In the genomic region with DNA sequence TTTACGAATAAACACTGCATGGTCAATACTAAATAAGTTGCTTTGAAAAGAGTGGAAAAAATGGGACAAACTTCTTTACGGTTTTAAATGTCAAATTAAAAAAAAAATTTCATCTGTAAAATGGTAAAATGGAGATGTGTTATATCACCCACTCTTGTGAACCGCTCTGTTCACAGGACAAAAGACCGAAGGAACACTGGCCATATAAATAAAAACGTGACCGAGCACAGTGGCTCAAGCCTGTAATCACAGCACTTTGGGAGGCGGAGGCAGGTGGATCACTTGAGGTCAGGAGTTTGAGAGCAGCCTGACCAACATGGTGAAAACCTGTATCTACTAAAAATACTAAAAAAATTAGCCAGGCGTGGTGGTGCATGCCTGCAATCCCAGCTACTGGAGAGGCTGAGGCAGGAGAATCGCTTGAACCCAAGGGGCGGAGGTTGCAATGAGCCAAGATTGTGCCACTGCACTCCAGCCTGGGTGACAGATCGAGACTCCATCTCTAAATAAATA, we compare ENCODE assay signal across 8 cellular contexts. TPM values are rescaled to one million over a fixed set of nuclear protein-coding genes. Genes with fewer than 3 reads are reported as not detected.
A peak's percentile ranks its signal among the peaks of the same experiment; 100 is the strongest.
DNase-seq lines count a peak whose midpoint lies in the region; ATAC-seq and TF ChIP-seq lines count a peak whose summit lies in the region.
"Not testable (repeated sequence)": the region's sequence is repeated elsewhere in the genome, so short reads cannot be mapped to it uniquely, and the experiment has no call there.

No MANE protein-coding gene starts in this region.

- H3K36me3 Mint-ChIP-seq in CD8-positive, alpha-beta T cell; T-cell; activated T-helper 1 cell treated with anti-CD3 and anti-CD28 coated beads, Interleukin-12 subunit alpha, Interleukin-12 subunit beta, Interleukin-2, Interleukin-4 antibody, amounts not matched to agents 30 ng/mL and 10 ng/mL and 1 ng/mL, durations not matched to agents 14 hours and 24 hours and 36 hours (ENCODE audit: low read depth); chondrocyte (ENCODE audit: low read depth); natural killer cell treated with Interleukin-12 subunit alpha and Interleukin-12 subunit beta and Interleukin-15 and Interleukin-18, amount 100 ng/mL, for 72 hours: not testable (repeated sequence)

- DNase-seq in CD8-positive, alpha-beta T cell; T-cell; activated T-helper 1 cell treated with anti-CD3 and anti-CD28 coated beads, Interleukin-12 subunit alpha, Interleukin-12 subunit beta, Interleukin-2, Interleukin-4 antibody, amounts not matched to agents 30 ng/mL and 10 ng/mL and 1 ng/mL, durations not matched to agents 14 hours and 24 hours and 36 hours (ENCODE audit: low spot score); chondrocyte (ENCODE audit: low spot score); kidney epithelial cell (ENCODE audit: low read depth); natural killer cell treated with Interleukin-12 subunit alpha and Interleukin-12 subunit beta and Interleukin-15 and Interleukin-18, amount 100 ng/mL, for 72 hours (ENCODE audit: low spot score): not testable (repeated sequence)
- peak; percentile 54 for DNase-seq in Karpas-422

- intact Hi-C loops in CD8-positive, alpha-beta T cell (cut with DNase I, micrococcal nuclease) = loop anchor here in 1 of 2 experiments (2.0 kb wide), 1 partner anchor 165 kb away; a partner anchor contains a TSS
- intact Hi-C loops in activated T-helper 1 cell treated with anti-CD3 and anti-CD28 coated beads, Interleukin-12 subunit alpha, Interleukin-12 subunit beta, Interleukin-2, Interleukin-4 antibody, amounts not matched to agents 30 ng/mL and 10 ng/mL and 1 ng/mL, durations not matched to agents 14 hours and 24 hours and 36 hours (cut with micrococcal nuclease) = loop anchor here (2.0 to 5.0 kb wide), 3 partner anchors 128 to 309 kb away; a partner anchor contains a TSS

- H3K9me3 ChIP-seq in CD8-positive, alpha-beta T cell (ENCODE audit: low read length); Karpas-422 (ENCODE audit: low read length); subcutaneous abdominal adipose tissue (ENCODE audit: control insufficient read depth in 5 of 5, low read length in 5 of 5): not testable (repeated sequence)

- H3K27ac Mint-ChIP-seq in CD8-positive, alpha-beta T cell = not testable (repeated sequence)
- peak overlapping the region; percentile 82 to 94 for H3K27ac Mint-ChIP-seq in T-cell
- H3K27ac Mint-ChIP-seq in activated T-helper 1 cell treated with anti-CD3 and anti-CD28 coated beads, Interleukin-12 subunit alpha, Interleukin-12 subunit beta, Interleukin-2, Interleukin-4 antibody, amounts not matched to agents 30 ng/mL and 10 ng/mL and 1 ng/mL, durations not matched to agents 14 hours and 24 hours and 36 hours = peak overlapping the region; percentile 32
- peak overlapping the region; percentile 83 for H3K27ac Mint-ChIP-seq in chondrocyte (ENCODE audit: unreplicated experiment)
- peak overlapping the region in 1 of 2 donors; percentile 60 for H3K27ac Mint-ChIP-seq in natural killer cell treated with Interleukin-12 subunit alpha and Interleukin-12 subunit beta and Interleukin-15 and Interleukin-18, amount 100 ng/mL, for 72 hours

- H3K9ac ChIP-seq in Karpas-422 (ENCODE audit: low read length) (peak overlapping the region; percentile 73), subcutaneous abdominal adipose tissue (ENCODE audit: low read length in 5 of 5) (peak overlapping the region in 1 of 5 donors; percentile 7)

- ATAC-seq in CD8-positive, alpha-beta T cell; T-cell (replicated peaks in 1 of 4); natural killer cell treated with Interleukin-12 subunit alpha and Interleukin-12 subunit beta and Interleukin-15 and Interleukin-18, amount 100 ng/mL, for 72 hours: not testable (repeated sequence)

- not testable (repeated sequence) for H3K27me3 Mint-ChIP-seq in CD8-positive, alpha-beta T cell (ENCODE audit: low read depth); T-cell; activated T-helper 1 cell treated with anti-CD3 and anti-CD28 coated beads, Interleukin-12 subunit alpha, Interleukin-12 subunit beta, Interleukin-2, Interleukin-4 antibody, amounts not matched to agents 30 ng/mL and 10 ng/mL and 1 ng/mL, durations not matched to agents 14 hours and 24 hours and 36 hours (ENCODE audit: insufficient read depth); chondrocyte (ENCODE audit: low read depth)
- H3K27me3 Mint-ChIP-seq in natural killer cell treated with Interleukin-12 subunit alpha and Interleukin-12 subunit beta and Interleukin-15 and Interleukin-18, amount 100 ng/mL, for 72 hours = peaks cover 24 to 38% of the 10 kb centered on the region in 2 donors

- H3K9me2 ChIP-seq in Karpas-422 (replicated peaks; ENCODE audit: insufficient read depth, low read length) = not testable (repeated sequence)

- H3K4me3 Mint-ChIP-seq in CD8-positive, alpha-beta T cell = peak overlapping the region; percentile 87
- peak overlapping the region; percentile 89 to 93 (median 90) for H3K4me3 Mint-ChIP-seq in T-cell
- H3K4me3 Mint-ChIP-seq in activated T-helper 1 cell treated with anti-CD3 and anti-CD28 coated beads, Interleukin-12 subunit alpha, Interleukin-12 subunit beta, Interleukin-2, Interleukin-4 antibody, amounts not matched to agents 30 ng/mL and 10 ng/mL and 1 ng/mL, durations not matched to agents 14 hours and 24 hours and 36 hours = peak overlapping the region; percentile 87
- H3K4me3 Mint-ChIP-seq in chondrocyte (ENCODE audit: unreplicated experiment) = peak overlapping the region; percentile 14
- H3K4me3 Mint-ChIP-seq in natural killer cell treated with Interleukin-12 subunit alpha and Interleukin-12 subunit beta and Interleukin-15 and Interleukin-18, amount 100 ng/mL, for 72 hours = peak overlapping the region; percentile 92

- not testable (repeated sequence) for H3K27ac ChIP-seq in CD8-positive, alpha-beta T cell (ENCODE audit: low read depth, low read length); subcutaneous abdominal adipose tissue (ENCODE audit: low read depth, low read length)
- peak overlapping the region; percentile 98 for H3K27ac ChIP-seq in Karpas-422 (ENCODE audit: low read length)

- H3K4me1 ChIP-seq in CD8-positive, alpha-beta T cell (ENCODE audit: insufficient read depth, low read length) = peaks cover 35% of the 10 kb centered on the region
- H3K4me1 ChIP-seq in Karpas-422 (ENCODE audit: low read length) = peaks cover 66% of the 10 kb centered on the region
- peaks cover 0 to 20% (median 0%) of the 10 kb centered on the region in 5 donors for H3K4me1 ChIP-seq in subcutaneous abdominal adipose tissue (ENCODE audit: control insufficient read depth in 5 of 5, insufficient read depth in 5 of 5, low read length in 5 of 5)

- H3K4me1 Mint-ChIP-seq in CD8-positive, alpha-beta T cell (ENCODE audit: low read depth) = peaks cover 56% of the 10 kb centered on the region
- peaks cover 49 to 58% (median 55%) of the 10 kb centered on the region in 3 donors for H3K4me1 Mint-ChIP-seq in T-cell
- H3K4me1 Mint-ChIP-seq in activated T-helper 1 cell treated with anti-CD3 and anti-CD28 coated beads, Interleukin-12 subunit alpha, Interleukin-12 subunit beta, Interleukin-2, Interleukin-4 antibody, amounts not matched to agents 30 ng/mL and 10 ng/mL and 1 ng/mL, durations not matched to agents 14 hours and 24 hours and 36 hours (ENCODE audit: low read depth) = peaks cover 48% of the 10 kb centered on the region
- H3K4me1 Mint-ChIP-seq in chondrocyte (ENCODE audit: low read depth) = peaks cover 40% of the 10 kb centered on the region
- peaks cover 34 to 38% of the 10 kb centered on the region in 2 donors for H3K4me1 Mint-ChIP-seq in natural killer cell treated with Interleukin-12 subunit alpha and Interleukin-12 subunit beta and Interleukin-15 and Interleukin-18, amount 100 ng/mL, for 72 hours (ENCODE audit: low read depth in 2 of 2)

- not testable (repeated sequence) for H3K36me3 ChIP-seq in CD8-positive, alpha-beta T cell (ENCODE audit: insufficient read depth, low read length); Karpas-422 (ENCODE audit: insufficient read depth, low read length); kidney epithelial cell (ENCODE audit: control insufficient read depth, insufficient read depth, low read length); subcutaneous abdominal adipose tissue (ENCODE audit: control insufficient read depth in 5 of 5, insufficient read depth in 5 of 5, low read length in 5 of 5)

- peak overlapping the region; percentile 89 for H3K4me2 ChIP-seq in Karpas-422 (ENCODE audit: low read depth, low read length, poor library complexity, severe bottlenecking)

- TF ChIP-seq CTCF in CD8-positive, alpha-beta T cell (IDR thresholded peaks at IDR 0.05); chondrocyte (IDR thresholded peaks at IDR 0.05); kidney epithelial cell (IDR thresholded peaks at IDR 0.05; ENCODE audit: insufficient read depth, low read length, poor library complexity, severe bottlenecking): not testable (repeated sequence)

- POLR2A ChIA-PET in CD8-positive, alpha-beta T cell (lab: Charles Lee); T-cell (lab: Charles Lee): not testable (repeated sequence)

- not testable (repeated sequence) for H3K9me3 Mint-ChIP-seq in CD8-positive, alpha-beta T cell; T-cell; activated T-helper 1 cell treated with anti-CD3 and anti-CD28 coated beads, Interleukin-12 subunit alpha, Interleukin-12 subunit beta, Interleukin-2, Interleukin-4 antibody, amounts not matched to agents 30 ng/mL and 10 ng/mL and 1 ng/mL, durations not matched to agents 14 hours and 24 hours and 36 hours; chondrocyte (ENCODE audit: low read depth); natural killer cell treated with Interleukin-12 subunit alpha and Interleukin-12 subunit beta and Interleukin-15 and Interleukin-18, amount 100 ng/mL, for 72 hours

- CTCF ChIA-PET in CD8-positive, alpha-beta T cell (lab: Charles Lee) = not testable (repeated sequence)
- CTCF ChIA-PET in T-cell (lab: Charles Lee) = interaction anchor here in 1 of 2 donors (0.7 kb wide), 1 partner anchor 640 kb away, joined by 4 read pairs; no protein-coding TSS in a partner anchor

- 0 out of 2 replicates have a peak overlapping the region, but pooled peaks have one; percentile 39 for H2AFZ ChIP-seq in Karpas-422 (ENCODE audit: low read length)

- not testable (repeated sequence) for H4K20me1 ChIP-seq in Karpas-422 (ENCODE audit: insufficient read depth, low read depth, low read length)

- H3K27me3 ChIP-seq in CD8-positive, alpha-beta T cell (ENCODE audit: insufficient read depth, low read length); Karpas-422 (ENCODE audit: low read length); kidney epithelial cell (ENCODE audit: control insufficient read depth, insufficient read depth, low read length); subcutaneous abdominal adipose tissue (ENCODE audit: control insufficient read depth in 5 of 5, insufficient read depth in 4 of 5, low read length in 5 of 5): not testable (repeated sequence)

- H3K4me3 ChIP-seq in CD8-positive, alpha-beta T cell (ENCODE audit: low read depth, low read length) = peak overlapping the region; percentile 61
- H3K4me3 ChIP-seq in Karpas-422 (ENCODE audit: low read length) = peak overlapping the region; percentile 73
- H3K4me3 ChIP-seq in kidney epithelial cell (ENCODE audit: low read depth, low read length) = peak overlapping the region; percentile 8
- H3K4me3 ChIP-seq in subcutaneous abdominal adipose tissue (ENCODE audit: low read depth in 1 of 5, low read length in 5 of 5) = peak overlapping the region in 3 of 5 donors; percentile 53 to 59 (median 56)

- peaks cover 35% of the 10 kb centered on the region for H3K79me2 ChIP-seq in Karpas-422 (ENCODE audit: low read length)

RNA-seq across cellular contexts. Expression of a gene that starts 8.8 kb away (rescaled TPM):
- 1 to 10 TPM in 1 of 2 experiments, under 1 TPM in 1; 0.79 to 1.1 TPM for total RNA-seq in CD8-positive, alpha-beta T cell
- 15.1 and 21.3 TPM in 2 replicates for total RNA-seq in Karpas-422 (2014; rRNA removed; shearing (Covaris generic); ENCODE audit: low replicate concordance)
- 1 to 10 TPM; 2.2 to 6.8 (median 2.9) TPM for total RNA-seq in T-cell
- total RNA-seq in activated T-helper 1 cell treated with anti-CD3 and anti-CD28 coated beads, Interleukin-12 subunit alpha, Interleukin-12 subunit beta, Interleukin-2, Interleukin-4 antibody, amounts not matched to agents 30 ng/mL and 10 ng/mL and 1 ng/mL, durations not matched to agents 14 hours and 24 hours and 36 hours = 2.0 and 3.0 TPM in 2 replicates
- 0.12 to 0.67 TPM (median 0.44 TPM) in 3 replicates for total RNA-seq in chondrocyte
- total RNA-seq in kidney epithelial cell = 6.5 and 7.3 TPM in 2 replicates
- total RNA-seq in natural killer cell treated with Interleukin-12 subunit alpha and Interleukin-12 subunit beta and Interleukin-15 and Interleukin-18, amount 100 ng/mL, for 72 hours = 1 to 10 TPM; 2.4 to 6.9 TPM

Comparison
In these comparisons a context has a peak if more than half of its experiments do, and no peak if none do; other contexts are left out.
1. H3K4me3 ChIP-seq: peak in every context shown above with its lines; median percentile 73 in Karpas-422; 61 in CD8-positive, alpha-beta T cell; 56 in subcutaneous abdominal adipose tissue; 8 in kidney epithelial cell.
2. H3K4me3 Mint-ChIP-seq: peak in every context shown above with its lines; median percentile 92 in natural killer cell treated with Interleukin-12 subunit alpha and Interleukin-12 subunit beta and Interleukin-15 and Interleukin-18, amount 100 ng/mL, for 72 hours; 90 in T-cell; 87 in CD8-positive, alpha-beta T cell; 87 in activated T-helper 1 cell treated with anti-CD3 and anti-CD28 coated beads, Interleukin-12 subunit alpha, Interleukin-12 subunit beta, Interleukin-2, Interleukin-4 antibody, amounts not matched to agents 30 ng/mL and 10 ng/mL and 1 ng/mL, durations not matched to agents 14 hours and 24 hours and 36 hours; 14 in chondrocyte.